ENCODE assay signal across 20 cellular contexts in the genomic region with DNA sequence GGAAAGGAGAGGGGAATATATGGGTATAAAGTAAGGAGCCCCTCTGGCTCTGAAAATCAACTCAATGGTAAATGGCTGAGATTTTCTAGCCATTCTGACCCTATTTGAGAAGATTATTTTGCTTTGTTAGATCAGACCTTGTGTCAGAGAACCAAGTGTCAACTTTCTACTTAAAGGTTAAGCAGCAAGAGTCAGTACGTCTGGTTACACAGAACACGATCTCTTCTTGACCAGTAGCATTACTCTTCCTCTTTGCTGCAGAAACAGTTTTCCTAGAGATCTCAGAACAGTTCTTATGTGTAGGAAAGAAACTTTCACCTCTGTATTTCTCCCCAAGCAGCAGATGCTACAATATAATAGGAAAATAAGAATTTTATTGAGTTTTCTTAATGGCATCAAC.
"Had no signal": no experiment of that assay in that cellular context is flagged by ENCODE, and none has a peak within 500 bp of the region (broad histone marks: within the 10 kb centered on the region; RNA-seq: fewer than 3 reads in every experiment).

No MANE protein-coding gene starts in this region.

- H3K27ac Mint-ChIP-seq: activated CD4-positive, alpha-beta T cell treated with anti-CD3 and anti-CD28 coated beads, Interleukin-2, amount 10 ng/mL, durations not matched to agents 24 days and 14 days; activated CD8-positive, alpha-beta T cell treated with anti-CD3 and anti-CD28 coated beads, Interleukin-2, amount 10 ng/mL, durations not matched to agents 7 days and 5 days; activated naive CD4-positive, alpha-beta T cell treated with anti-CD3 and anti-CD28 coated beads, Interleukin-2, amount 50 U/mL, for 24 hours; activated T-helper 1 cell treated with anti-CD3 and anti-CD28 coated beads, Interleukin-12 subunit alpha, Interleukin-12 subunit beta, Interleukin-2, Interleukin-4 antibody, amounts not matched to agents 30 ng/mL and 10 ng/mL and 1 ng/mL, durations not matched to agents 14 hours and 24 hours and 36 hours; stimulated activated naive CD8-positive, alpha-beta T cell treated with anti-CD3 and anti-CD28 coated beads, Interleukin-15, Interleukin-2, amounts not matched to agents 100 ng/mL and 50 ng/mL, for 24 hours had no signal

- H3K9me3 Mint-ChIP-seq: stimulated activated naive CD8-positive, alpha-beta T cell treated with anti-CD3 and anti-CD28 coated beads, Interleukin-15, Interleukin-2, amounts not matched to agents 100 ng/mL and 50 ng/mL, for 24 hours had no signal

- H3K4me3 ChIP-seq: mucosa of descending colon, prostate gland, spleen, uterus had no signal

- H3K36me3 ChIP-seq: prostate gland, spleen, uterus had no signal

- H3K27me3 ChIP-seq: spleen, uterus had no signal

- H3K27ac ChIP-seq: prostate gland, uterus had no signal

- H3K4me1 ChIP-seq: prostate gland, uterus had no signal

- H3K4me3 Mint-ChIP-seq: activated CD4-positive, alpha-beta T cell treated with anti-CD3 and anti-CD28 coated beads, Interleukin-2, amount 10 ng/mL, durations not matched to agents 24 days and 14 days; activated CD8-positive, alpha-beta T cell treated with anti-CD3 and anti-CD28 coated beads, Interleukin-2, amount 10 ng/mL, durations not matched to agents 7 days and 5 days; activated naive CD4-positive, alpha-beta T cell treated with anti-CD3 and anti-CD28 coated beads, Interleukin-2, amount 50 U/mL, for 24 hours; activated T-helper 1 cell treated with anti-CD3 and anti-CD28 coated beads, Interleukin-12 subunit alpha, Interleukin-12 subunit beta, Interleukin-2, Interleukin-4 antibody, amounts not matched to agents 30 ng/mL and 10 ng/mL and 1 ng/mL, durations not matched to agents 14 hours and 24 hours and 36 hours; brain; neural crest cell; stimulated activated naive CD8-positive, alpha-beta T cell treated with anti-CD3 and anti-CD28 coated beads, Interleukin-15, Interleukin-2, amounts not matched to agents 100 ng/mL and 50 ng/mL, for 24 hours had no signal

- H3K9me3 ChIP-seq: prostate gland, uterus had no signal

- H3K36me3 Mint-ChIP-seq: activated naive CD4-positive, alpha-beta T cell treated with anti-CD3 and anti-CD28 coated beads, Interleukin-2, amount 50 U/mL, for 24 hours had no signal

- DNase-seq: activated CD4-positive, alpha-beta T cell treated with anti-CD3 and anti-CD28 coated beads, Interleukin-2, amount 10 ng/mL, durations not matched to agents 24 days and 14 days; activated CD8-positive, alpha-beta T cell treated with anti-CD3 and anti-CD28 coated beads, Interleukin-2, amount 10 ng/mL, durations not matched to agents 7 days and 5 days; activated gamma-delta T cell; anterior cingulate cortex; dermis blood vessel endothelial cell; effector memory CD4-positive, alpha-beta T cell; hippocampal formation; mesendoderm; mucosa of descending colon; spleen; stimulated activated CD4-positive, alpha-beta T cell treated with anti-CD3 and anti-CD28 coated beads, Interleukin-4, amount 100 ng/mL, for 1 hour; trophoblast cell; uterus had no signal

- ATAC-seq: activated CD4-positive, CD25-positive, alpha-beta regulatory T cell treated with anti-CD3 and anti-CD28 coated beads, Interleukin-2, amount 50 U/mL, for 24 hours; activated CD8-positive, alpha-beta T cell treated with anti-CD3 and anti-CD28 coated beads, Interleukin-2, amount 10 ng/mL, durations not matched to agents 7 days and 5 days; mucosa of descending colon had no signal

- H3K27me3 Mint-ChIP-seq: activated CD4-positive, alpha-beta T cell treated with anti-CD3 and anti-CD28 coated beads, Interleukin-2, amount 10 ng/mL, durations not matched to agents 24 days and 14 days; activated naive CD4-positive, alpha-beta T cell treated with anti-CD3 and anti-CD28 coated beads, Interleukin-2, amount 50 U/mL, for 24 hours; brain; stimulated activated naive CD8-positive, alpha-beta T cell treated with anti-CD3 and anti-CD28 coated beads, Interleukin-15, Interleukin-2, amounts not matched to agents 100 ng/mL and 50 ng/mL, for 24 hours had no signal
